23 cellular contexts compared by ENCODE assay signal in the genomic region with DNA sequence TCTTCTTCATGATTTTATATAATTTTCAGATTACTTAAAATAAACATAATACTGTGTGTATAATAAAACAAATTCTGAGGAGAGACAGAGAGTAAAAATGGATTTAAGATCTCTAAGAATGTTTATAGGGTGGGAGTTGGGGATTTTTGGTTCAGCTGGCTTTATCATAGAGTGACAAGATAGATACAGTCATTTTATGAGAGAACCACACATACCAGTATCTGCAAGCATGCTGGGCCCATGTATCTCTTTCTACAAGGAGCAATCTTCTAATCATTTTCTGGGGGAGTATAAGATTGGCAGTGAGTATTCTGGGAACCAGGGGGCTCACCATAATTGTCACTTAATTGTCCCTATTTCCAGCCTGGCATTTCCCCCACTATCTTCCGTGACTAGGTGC.
DNase-seq lines count a peak whose midpoint lies in the region; ATAC-seq, FAIRE-seq and TF ChIP-seq lines count a peak whose summit lies in the region.
"Had no signal": no experiment of that assay in that cellular context is flagged by ENCODE, and none has a peak within 500 bp of the region (broad histone marks: within the 10 kb centered on the region; RNA-seq: fewer than 3 reads in every experiment).

No MANE protein-coding gene starts in this region.

- H4K5ac ChIP-seq in H9 (ENCODE audit: insufficient read length, low read depth, low read length) = no peak overlapping the region

- H2BK5ac ChIP-seq in H9 (ENCODE audit: insufficient read length, low read length) = no peak overlapping the region

- ATAC-seq in HG03354 (IDR thresholded peaks at IDR 0.05; ENCODE audit: poor library complexity, severe bottlenecking, unreplicated experiment) (peak; percentile 26), HG02973 (IDR thresholded peaks at IDR 0.05; ENCODE audit: unreplicated experiment) (no peak), right lobe of liver (no peak)

- H3K23ac ChIP-seq in H9 (ENCODE audit: insufficient read length, low read depth, low read length) = no peak overlapping the region

- H3K18ac ChIP-seq in H9 (ENCODE audit: insufficient read length, low read depth, low read length) = no peak overlapping the region

- no peak overlapping the region for H2BK15ac ChIP-seq in H9 (ENCODE audit: low read depth, low read length)

- intact Hi-C loops in right lobe of liver (cut with DNase I) = no loop called here

- no peak overlapping the region for H3T11ph ChIP-seq in H9 (ENCODE audit: low read length)

- no peaks in the 10 kb centered on the region for H3K9me2 ChIP-seq in SU-DHL-6 (replicated peaks; ENCODE audit: insufficient read depth, low read length)
- H3K9me2 ChIP-seq: SK-N-SH had no signal

- no peak overlapping the region for H2BK120ac ChIP-seq in H9 (ENCODE audit: low read depth, low read length, poor library complexity, severe bottlenecking)

- H3K9ac ChIP-seq in SU-DHL-6 (ENCODE audit: low read length) (peak overlapping the region; percentile 21; the same call in 1 of the 2 replicates), H9 (ENCODE audit: extremely low read depth, insufficient read length, low read length) (no peak overlapping the region)
- H3K9ac ChIP-seq: SK-N-SH had no signal

- H3K79me1 ChIP-seq in H9 (ENCODE audit: insufficient read depth, low read depth, low read length, poor library complexity, severe bottlenecking) = no peaks in the 10 kb centered on the region

- TF ChIP-seq CTCF in SU-DHL-6 (IDR thresholded peaks at IDR 0.05; ENCODE audit: insufficient read depth, low read length, poor library complexity, severe bottlenecking) = no peak
- TF ChIP-seq CTCF in H9 (conservative IDR thresholded peaks at IDR 0.05) = no peak
- no peak for TF ChIP-seq CTCF in right lobe of liver (IDR thresholded peaks at IDR 0.05)

- WGBS in H9 (ENCODE audit: extremely low coverage, insufficient read length, low lambda C conversion rate) = no CpG with 5 or more reads among the region's 1 CpG
- WGBS in right lobe of liver (ENCODE audit: insufficient coverage, low coverage, low lambda C conversion rate, missing lambda C conversion rate) = 100% methylated on average over 1 of the region's 1 CpG

- H3K27ac Mint-ChIP-seq in H9 = no peak overlapping the region

- no peaks in the 10 kb centered on the region for H3K79me2 ChIP-seq in SU-DHL-6 (ENCODE audit: insufficient read depth, low read length)
- H3K79me2 ChIP-seq in H9 (ENCODE audit: insufficient read depth, low read length) = no peaks in the 10 kb centered on the region

- H4K8ac ChIP-seq in H9 (replicated peaks; ENCODE audit: insufficient read length, low read depth, low read length) = no peak overlapping the region

- H3K4me1 Mint-ChIP-seq in H9 = peaks cover 8 to 11% of the 10 kb centered on the region in 2 experiments

- H3K27ac ChIP-seq in SU-DHL-6 (ENCODE audit: low read depth, low read length) = peak overlapping the region; percentile 46
- no peak overlapping the region for H3K27ac ChIP-seq in H9 (ENCODE audit: insufficient read length, low read depth, low read length)
- H3K27ac ChIP-seq in right lobe of liver = no peak overlapping the region
- H3K27ac ChIP-seq: PC-9, RWPE1 had no signal

- H3K4me1 ChIP-seq in H9 (ENCODE audit: insufficient read depth, low read length) = no peaks in the 10 kb centered on the region
- no peaks in the 10 kb centered on the region for H3K4me1 ChIP-seq in right lobe of liver

- H3K9me3 Mint-ChIP-seq in H9 = no peaks in the 10 kb centered on the region
- H3K9me3 Mint-ChIP-seq: CD8-positive, alpha-beta memory T cell; IgD-negative memory B cell had no signal

- H2AK5ac ChIP-seq in H9 (ENCODE audit: insufficient read length, low read length) = no peak overlapping the region

- H3K9me3 ChIP-seq in SU-DHL-6 (ENCODE audit: insufficient read depth, low read length) (no peaks in the 10 kb centered on the region), H9 (ENCODE audit: control insufficient read depth, low read depth, low read length) (no peaks in the 10 kb centered on the region), right lobe of liver (no peaks in the 10 kb centered on the region)
- H3K9me3 ChIP-seq: SK-N-SH had no signal

- peak; percentile 65 for FAIRE-seq in GM12891 (lab: Jason Lieb, UNC)
- FAIRE-seq: H54 had no signal

- H2AFZ ChIP-seq in SU-DHL-6 (ENCODE audit: low read depth, low read length, severe bottlenecking) (peak overlapping the region; percentile 28), H9 (ENCODE audit: low read length) (no peak overlapping the region)
- H2AFZ ChIP-seq: PC-9 had no signal

- no peaks in the 10 kb centered on the region for H3K23me2 ChIP-seq in H9 (ENCODE audit: insufficient read length, low read depth, low read length, poor library complexity, severe bottlenecking)

- H3K36me3 Mint-ChIP-seq in H9 (ENCODE audit: insufficient read depth in 1 of 3, low read depth in 3 of 3) = no peaks in the 10 kb centered on the region
- H3K36me3 Mint-ChIP-seq: CD8-positive, alpha-beta memory T cell; IgD-negative memory B cell had no signal

- no peak overlapping the region for H2BK20ac ChIP-seq in H9 (ENCODE audit: low read depth, low read length, poor library complexity, severe bottlenecking)

- no peak overlapping the region for H3K4ac ChIP-seq in H9 (ENCODE audit: low read depth, low read length)

- no peak overlapping the region for H2BK12ac ChIP-seq in H9 (ENCODE audit: insufficient read length, low read depth, low read length)

- H3K14ac ChIP-seq in H9 (ENCODE audit: insufficient read depth, low read length) = no peak overlapping the region

- H4K20me1 ChIP-seq in SU-DHL-6 (ENCODE audit: low read depth, low read length) (no peaks in the 10 kb centered on the region), H9 (ENCODE audit: control insufficient read depth, insufficient read depth, insufficient read length) (no peaks in the 10 kb centered on the region)

- peak overlapping the region; percentile 8 for H3K4me3 ChIP-seq in SU-DHL-6 (ENCODE audit: insufficient read depth, low read length, poor library complexity, severe bottlenecking)
- no peak overlapping the region for H3K4me3 ChIP-seq in right lobe of liver
- H3K4me3 ChIP-seq: PC-9 had no signal

- H3K27me3 Mint-ChIP-seq in H9 (ENCODE audit: low read depth) = no peaks in the 10 kb centered on the region
- H3K27me3 Mint-ChIP-seq: IgD-negative memory B cell had no signal

- H3K56ac ChIP-seq in H9 (ENCODE audit: insufficient read length, low read depth, low read length) = no peak overlapping the region

- peaks cover 7% of the 10 kb centered on the region; the same call in 1 of the 2 replicates for H3F3A ChIP-seq in SU-DHL-6 (ENCODE audit: insufficient read depth)

- TF ChIP-seq POLR2A in GM12891 (IDR thresholded peaks at IDR 0.05; ENCODE audit: low read depth, low read length) (no peak), right lobe of liver (IDR thresholded peaks at IDR 0.05) (no peak)

- H4K91ac ChIP-seq in H9 (ENCODE audit: insufficient read length, low read depth, low read length) = no peak overlapping the region

- no peak overlapping the region for H3K4me3 Mint-ChIP-seq in H9
- H3K4me3 Mint-ChIP-seq: CD8-positive, alpha-beta memory T cell had no signal

- H3K36me3 ChIP-seq in SU-DHL-6 (ENCODE audit: low read length) (no peaks in the 10 kb centered on the region), right lobe of liver (no peaks in the 10 kb centered on the region)

- peak overlapping the region; percentile 38 for H3K4me2 ChIP-seq in SU-DHL-6 (ENCODE audit: low read depth, low read length, poor library complexity, severe bottlenecking)
- no peak overlapping the region for H3K4me2 ChIP-seq in H9 (ENCODE audit: insufficient read depth, insufficient read length, low read length)
- H3K4me2 ChIP-seq: PC-9, SK-N-SH had no signal

- DNase-seq in GM12891 (ENCODE audit: insufficient read length, low spot score) (no peak), H9 (no peak), middle frontal gyrus (ENCODE audit: extremely low spot score, low spot score) (no peak), right lobe of liver (no peak)
- DNase-seq: C1 segment of cervical spinal cord; CD8-positive, alpha-beta memory T cell; GDM1; Karpas-422; NCI-H1417; NCI-H1694 treated with DMSO at 0.1 percent for 48 hours; NCI-H2081 treated with DMSO at 0.1 percent for 48 hours; NCI-H2171 treated with DMSO at 0.1 percent for 48 hours; NCI-H524 treated with DMSO at 0.1 percent for 48 hours; NCI-H82; PC-9; SHP77 treated with DMSO at 0.1 percent for 48 hours; SK-N-SH had no signal

- no peaks in the 10 kb centered on the region for H3K27me3 ChIP-seq in SU-DHL-6 (ENCODE audit: low read length)
- H3K27me3 ChIP-seq in H9 (ENCODE audit: insufficient read depth, low read length) = no peaks in the 10 kb centered on the region
- H3K27me3 ChIP-seq in right lobe of liver = no peaks in the 10 kb centered on the region

TF ChIP-seq in GM12891, 5 proteins besides CTCF, POLR2A, EP300 and RAD21:
- TF ChIP-seq SPI1 (IDR thresholded peaks at IDR 0.05; ENCODE audit: low read depth, low read length) = no peak
- no peak for TF ChIP-seq POLR2AphosphoS5 (IDR thresholded peaks at IDR 0.05; ENCODE audit: low read depth, low read length)
- no peak for TF ChIP-seq POU2F2 (IDR thresholded peaks at IDR 0.05; ENCODE audit: low read depth, low read length)
- no peak for TF ChIP-seq TAF1 (IDR thresholded peaks at IDR 0.05; ENCODE audit: low read depth, low read length)
- TF ChIP-seq PAX5 (IDR thresholded peaks at IDR 0.05; ENCODE audit: insufficient read depth, low read length, severe bottlenecking) = no peak
TF ChIP-seq in GM12891: peak in this region for 0.
